Comparison of ENCODE assay signal across 25 cellular contexts in the genomic region with DNA sequence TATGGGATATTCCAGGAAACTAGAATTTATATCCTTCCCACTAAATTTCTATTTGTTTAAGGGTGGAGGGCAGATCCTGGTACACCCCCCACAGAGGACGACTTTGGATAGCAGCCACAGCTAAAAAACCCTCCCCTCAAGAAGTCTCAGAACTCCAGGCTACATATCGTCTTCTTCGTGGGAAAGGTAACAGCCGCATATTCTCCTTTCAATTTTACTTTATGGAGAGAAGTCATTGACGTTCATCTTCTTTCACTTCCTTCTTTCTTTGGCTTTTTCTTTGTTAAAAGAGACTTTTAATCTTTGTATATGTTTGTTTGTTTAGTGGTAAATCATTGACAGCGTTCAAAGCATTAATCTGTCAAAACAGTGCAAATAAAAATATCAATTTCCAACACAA. TPM values are rescaled to one million over a fixed set of nuclear protein-coding genes. Genes with fewer than 3 reads are reported as not detected.
DNase-seq lines count a peak whose midpoint lies in the region; ATAC-seq, FAIRE-seq and TF ChIP-seq lines count a peak whose summit lies in the region.
"Had no signal": no experiment of that assay in that cellular context is flagged by ENCODE, and none has a peak within 500 bp of the region (broad histone marks: within the 10 kb centered on the region; RNA-seq: fewer than 3 reads in every experiment).

No MANE protein-coding gene starts in this region.

- DNase-seq in activated CD8-positive, alpha-beta memory T cell treated with anti-CD3 and anti-CD28 coated beads, Interleukin-2, amount 10 ng/mL, durations not matched to agents 7 days and 5 days = no peak
- no peak for DNase-seq in activated CD8-positive, alpha-beta memory T cell treated with anti-CD3 and anti-CD28 coated beads, Interleukin-2, amount 50 U/mL, for 48 hours
- DNase-seq in GM19239 (ENCODE audit: insufficient read length, low spot score) (no peak), K562 (ENCODE audit: extremely low read depth in 1 of 4, low spot score in 3 of 4) (no peak), GM03348 (ENCODE audit: low spot score) (no peak), MG63 (no peak)
- no peak for DNase-seq in stimulated activated naive B cell treated with anti-CD40 and anti-IgM and Interleukin-4, amounts not matched to agents 10 μg/mL and 1 μg/mL and 100 μg/mL, for 72 hours
- no peak for DNase-seq in stimulated activated CD4-positive, alpha-beta T cell treated with anti-CD3 and anti-CD28 coated beads, Interleukin-4, amount 100 ng/mL, for 4 hours
- DNase-seq: ACHN; activated effector memory CD4-positive, alpha-beta T cell treated with Interleukin-2 at 50 U/mL for 16 hours; body of pancreas; head of caudate nucleus; NCI-H1417; NCI-H2081 treated with DMSO at 0.1 percent for 48 hours; NCI-H446; SHP77 treated with DMSO at 0.1 percent for 48 hours; T1000; trophoblast cell had no signal

- H3K27ac ChIP-seq in K562 (ENCODE audit: extremely low read depth, low read depth, low read length) = no peak overlapping the region
- H3K27ac ChIP-seq: BLaER1, body of pancreas, epithelial cell of prostate, prostate gland had no signal

- H3K4me3 ChIP-seq in K562 = no peak overlapping the region
- no peak overlapping the region for H3K4me3 ChIP-seq in MG63
- H3K4me3 ChIP-seq: BLaER1, body of pancreas, lung, prostate gland had no signal

- H3K9me3 Mint-ChIP-seq in activated CD8-positive, alpha-beta memory T cell treated with anti-CD3 and anti-CD28 coated beads, Interleukin-2, amount 10 ng/mL, durations not matched to agents 7 days and 5 days (ENCODE audit: low read depth) = no peaks in the 10 kb centered on the region
- no peaks in the 10 kb centered on the region for H3K9me3 Mint-ChIP-seq in stimulated activated naive B cell treated with anti-CD40 and anti-IgM and Interleukin-4, amounts not matched to agents 10 μg/mL and 1 μg/mL and 100 μg/mL, for 72 hours
- H3K9me3 Mint-ChIP-seq: WTC11 had no signal

- CTCF ChIA-PET in activated CD8-positive, alpha-beta memory T cell treated with anti-CD3 and anti-CD28 coated beads, Interleukin-2, amount 10 ng/mL, durations not matched to agents 7 days and 5 days (lab: Charles Lee) = interaction anchor here (1.6 kb wide), 1 partner anchor 229 kb away, joined by 6 read pairs; no protein-coding TSS in a partner anchor
- CTCF ChIA-PET in K562 (lab: Yijun Ruan, JAX; ENCODE audit: low intra/inter-chr PET ratio) = interaction anchor here (0.6 kb wide), 1 partner anchor 21 kb away, joined by 3 read pairs; no protein-coding TSS in a partner anchor

- ATAC-seq in activated CD8-positive, alpha-beta memory T cell treated with anti-CD3 and anti-CD28 coated beads, Interleukin-2, amount 10 ng/mL, durations not matched to agents 7 days and 5 days = no peak
- ATAC-seq in K562 = no peak
- ATAC-seq in stimulated activated naive B cell treated with anti-CD40 and anti-IgM and Interleukin-4, amounts not matched to agents 10 μg/mL and 1 μg/mL and 100 μg/mL, for 72 hours (replicated peaks) = peak; percentile 65
- ATAC-seq: body of pancreas, Panc1, WTC11 had no signal

- no peak overlapping the region for H3K4me2 ChIP-seq in K562 (ENCODE audit: insufficient read depth, low read length)
- H3K4me2 ChIP-seq: BLaER1 had no signal

- H3K27ac Mint-ChIP-seq in activated CD8-positive, alpha-beta memory T cell treated with anti-CD3 and anti-CD28 coated beads, Interleukin-2, amount 10 ng/mL, durations not matched to agents 7 days and 5 days = peak overlapping the region; percentile 5
- peak overlapping the region; percentile 11 for H3K27ac Mint-ChIP-seq in stimulated activated naive B cell treated with anti-CD40 and anti-IgM and Interleukin-4, amounts not matched to agents 10 μg/mL and 1 μg/mL and 100 μg/mL, for 72 hours
- H3K27ac Mint-ChIP-seq: WTC11 had no signal

- FAIRE-seq in GM19239 (lab: Jason Lieb, UNC) (peak; percentile 96), K562 (lab: Jason Lieb, UNC) (peak; percentile 15)
- FAIRE-seq: H54 had no signal

- TF ChIP-seq RAD21 in K562 (CRISPR knock-in tag; conservative IDR thresholded peaks at IDR 0.05 in 1 of 2, IDR thresholded peaks at IDR 0.05 in 1 of 2) = no peak

- POLR2A ChIA-PET in K562 (lab: Yijun Ruan, JAX) = interaction anchor here (0.8 kb wide), 1 partner anchor 237 kb away, joined by 3 read pairs; no protein-coding TSS in a partner anchor

- H3K27me3 ChIP-seq in K562 (ENCODE audit: control insufficient read depth in 2 of 2, insufficient read depth in 2 of 2, low read length in 2 of 2) (no peaks in the 10 kb centered on the region), MG63 (no peaks in the 10 kb centered on the region)
- H3K27me3 ChIP-seq: BLaER1, body of pancreas had no signal

- H2AFZ ChIP-seq in K562 (ENCODE audit: low read depth, low read length) = no peak overlapping the region

- H3K27me3 Mint-ChIP-seq in activated CD8-positive, alpha-beta memory T cell treated with anti-CD3 and anti-CD28 coated beads, Interleukin-2, amount 10 ng/mL, durations not matched to agents 7 days and 5 days = no peaks in the 10 kb centered on the region
- no peaks in the 10 kb centered on the region for H3K27me3 Mint-ChIP-seq in stimulated activated naive B cell treated with anti-CD40 and anti-IgM and Interleukin-4, amounts not matched to agents 10 μg/mL and 1 μg/mL and 100 μg/mL, for 72 hours

- intact Hi-C loops in K562 (cut with micrococcal nuclease) = loop anchor here (10.0 kb wide), 1 partner anchor 231 kb away; no protein-coding TSS in a partner anchor

- no peak for TF ChIP-seq POLR2A in K562 (conservative IDR thresholded peaks at IDR 0.05)

- H3K9me3 ChIP-seq in K562 (replicated peaks; ENCODE audit: control insufficient read depth, insufficient read depth, low read depth, low read length) (no peaks in the 10 kb centered on the region), MG63 (no peaks in the 10 kb centered on the region)
- H3K9me3 ChIP-seq: BLaER1, body of pancreas, prostate gland had no signal

- no TSS peak for BruUV-seq in K562 (replicated peaks; lab: Mats Ljungman, UMichigan)

- 73% methylated on average over 6 of the region's 6 CpGs for WGBS in K562 (ENCODE audit: insufficient coverage, low coverage, missing lambda C conversion rate)

- H3K4me1 Mint-ChIP-seq in activated CD8-positive, alpha-beta memory T cell treated with anti-CD3 and anti-CD28 coated beads, Interleukin-2, amount 10 ng/mL, durations not matched to agents 7 days and 5 days = peaks cover 8% of the 10 kb centered on the region
- peaks cover 7 to 20% of the 10 kb centered on the region in 2 donors for H3K4me1 Mint-ChIP-seq in stimulated activated naive B cell treated with anti-CD40 and anti-IgM and Interleukin-4, amounts not matched to agents 10 μg/mL and 1 μg/mL and 100 μg/mL, for 72 hours
- H3K4me1 Mint-ChIP-seq: WTC11 had no signal

- no peaks in the 10 kb centered on the region for H4K20me1 ChIP-seq in K562 (replicated peaks; ENCODE audit: control insufficient read depth, insufficient read depth, low read length)
- H4K20me1 ChIP-seq: BLaER1 had no signal

- no peak for TF ChIP-seq CTCF in K562 (IDR thresholded peaks at IDR 0.05 in 2 of 3, conservative IDR thresholded peaks at IDR 0.05 in 1 of 3; ENCODE audit: insufficient read depth in 2 of 3, low read depth in 1 of 3, low read length in 3 of 3)

- H3K79me2 ChIP-seq in K562 (ENCODE audit: control insufficient read depth, insufficient read depth, low read length) = no peaks in the 10 kb centered on the region

- H3K4me3 Mint-ChIP-seq in activated CD8-positive, alpha-beta memory T cell treated with anti-CD3 and anti-CD28 coated beads, Interleukin-2, amount 10 ng/mL, durations not matched to agents 7 days and 5 days = no peak overlapping the region
- no peak overlapping the region for H3K4me3 Mint-ChIP-seq in stimulated activated naive B cell treated with anti-CD40 and anti-IgM and Interleukin-4, amounts not matched to agents 10 μg/mL and 1 μg/mL and 100 μg/mL, for 72 hours
- H3K4me3 Mint-ChIP-seq: WTC11 had no signal

- no peaks in the 10 kb centered on the region for H3K4me1 ChIP-seq in K562 (replicated peaks in 1 of 2; ENCODE audit: control insufficient read depth in 2 of 2, insufficient read depth in 2 of 2, low read length in 2 of 2)
- H3K4me1 ChIP-seq: prostate gland had no signal

- no peak for TF ChIP-seq EP300 in K562 (IDR thresholded peaks at IDR 0.05; ENCODE audit: low read length)

- in situ Hi-C loops in K562 (cut with MboI) = no loop called here

- H3K9me1 ChIP-seq in K562 (ENCODE audit: control insufficient read depth, insufficient read depth, low read length) = no peaks in the 10 kb centered on the region

- H3K9ac ChIP-seq in K562 (ENCODE audit: insufficient read depth in 1 of 2, low read depth in 2 of 2, low read length in 2 of 2) = no peak overlapping the region
- H3K9ac ChIP-seq: BLaER1 had no signal

- H3K36me3 ChIP-seq in K562 (ENCODE audit: control insufficient read depth, insufficient read depth, low read length) (peaks cover 35% of the 10 kb centered on the region), MG63 (peaks cover 20% of the 10 kb centered on the region)
- H3K36me3 ChIP-seq: prostate gland had no signal

- H3K36me3 Mint-ChIP-seq in activated CD8-positive, alpha-beta memory T cell treated with anti-CD3 and anti-CD28 coated beads, Interleukin-2, amount 10 ng/mL, durations not matched to agents 7 days and 5 days = peaks cover 21% of the 10 kb centered on the region
- peaks cover 40 to 42% of the 10 kb centered on the region in 2 donors for H3K36me3 Mint-ChIP-seq in stimulated activated naive B cell treated with anti-CD40 and anti-IgM and Interleukin-4, amounts not matched to agents 10 μg/mL and 1 μg/mL and 100 μg/mL, for 72 hours

RNA-seq across cellular contexts. Expression of gene TRIP4, which starts 36.3 kb away (rescaled TPM):
- 10 to 100 TPM; 19.5 to 19.8 TPM for total RNA-seq in activated CD8-positive, alpha-beta memory T cell treated with anti-CD3 and anti-CD28 coated beads, Interleukin-2, amount 10 ng/mL, durations not matched to agents 7 days and 5 days
- 25.3 and 52.1 TPM in 2 replicates for total RNA-seq in K562 (2011; cell fraction: chromatin; rRNA removed; ENCODE audit: low replicate concordance)
- 19.0 and 22.0 TPM in 2 replicates for total RNA-seq in K562 (2011; cell fraction: nucleolus; rRNA removed)
- total RNA-seq in K562 (2011; cell fraction: nucleoplasm; rRNA removed) = 20.2 and 24.0 TPM in 2 replicates
- total RNA-seq in K562 (2014; rRNA removed) (6.6 and 7.6 TPM in 2 replicates), K562 (2014; rRNA removed; fragmentation: Illumina TruSeq; extraction: Trizol) (10.9 and 14.9 TPM in 2 replicates), K562 (2015; rRNA removed; fragmentation: Illumina TruSeq; extraction: Trizol) (10.4 and 12.4 TPM in 2 replicates), K562 (2021) (15.5 and 17.4 TPM in 2 replicates)
- polyA plus RNA-seq in K562 (2011; rRNA removed) (17.4 and 21.9 TPM in 2 replicates), K562 (2014; fragmentation: Illumina TruSeq; extraction: Trizol) (22.1 and 23.3 TPM in 2 replicates), K562 (2014; fragmentation: Nextera tagmentation; extraction: Ambion mirVana) (10 to 100 TPM; 11.7 to 16.7 TPM), K562 (2014; rRNA removed) (17.2 and 20.1 TPM in 2 replicates)
- 5.6 and 8.2 TPM in 2 replicates for polyA plus RNA-seq in K562 (2011; cell fraction: cytosol; rRNA removed)
- 9.7 and 14.3 TPM in 2 replicates for polyA plus RNA-seq in K562 (2011; cell fraction: nucleus; rRNA removed)
- polyA plus RNA-seq in K562 (2012) = 17.4 and 19.5 TPM in 2 replicates
- polyA minus RNA-seq in K562 (2011; rRNA and poly(A)+ RNA removed) = 19.0 and 21.1 TPM in 2 replicates
- 5.6 and 7.3 TPM in 2 replicates for polyA minus RNA-seq in K562 (2011; cell fraction: cytosol; rRNA and poly(A)+ RNA removed)
- polyA minus RNA-seq in K562 (2011; cell fraction: nucleus; rRNA and poly(A)+ RNA removed) = 9.2 and 17.7 TPM in 2 replicates
- total RNA-seq in MG63 (2014; rRNA removed; shearing (Covaris generic); ENCODE audit: low replicate concordance) = 17.9 and 62.3 TPM in 2 replicates

RNA-seq across cellular contexts. Expression of gene ZNF609, which starts 36.4 kb away (rescaled TPM):
- total RNA-seq in activated CD8-positive, alpha-beta memory T cell treated with anti-CD3 and anti-CD28 coated beads, Interleukin-2, amount 10 ng/mL, durations not matched to agents 7 days and 5 days = 10 to 100 TPM; 36.8 to 47.5 TPM
- total RNA-seq in K562 (2011; cell fraction: chromatin; rRNA removed; ENCODE audit: low replicate concordance) = 86.9 and 163 TPM in 2 replicates
- total RNA-seq in K562 (2011; cell fraction: nucleolus; rRNA removed) = 41.4 and 47.1 TPM in 2 replicates
- 93.0 and 141 TPM in 2 replicates for total RNA-seq in K562 (2011; cell fraction: nucleoplasm; rRNA removed)
- total RNA-seq in K562 (2014; rRNA removed) (17.1 and 18.2 TPM in 2 replicates), K562 (2014; rRNA removed; fragmentation: Illumina TruSeq; extraction: Trizol) (21.9 and 23.5 TPM in 2 replicates), K562 (2015; rRNA removed; fragmentation: Illumina TruSeq; extraction: Trizol) (17.8 and 19.6 TPM in 2 replicates), K562 (2021) (38.4 and 38.7 TPM in 2 replicates)
- polyA plus RNA-seq in K562 (2011; rRNA removed) (21.3 TPM in 2 replicates), K562 (2014; fragmentation: Illumina TruSeq; extraction: Trizol) (29.2 and 34.2 TPM in 2 replicates), K562 (2014; fragmentation: Nextera tagmentation; extraction: Ambion mirVana) (1 to 10 TPM; 3.0 to 7.6 TPM), K562 (2014; rRNA removed) (15.2 and 16.0 TPM in 2 replicates)
- 11.0 and 11.1 TPM in 2 replicates for polyA plus RNA-seq in K562 (2011; cell fraction: cytosol; rRNA removed)
- 29.8 and 33.7 TPM in 2 replicates for polyA plus RNA-seq in K562 (2011; cell fraction: nucleus; rRNA removed)
- polyA plus RNA-seq in K562 (2012) = 18.5 and 21.6 TPM in 2 replicates
- polyA minus RNA-seq in K562 (2011; rRNA and poly(A)+ RNA removed) = 72.3 and 75.6 TPM in 2 replicates
- 20.1 and 34.1 TPM in 2 replicates for polyA minus RNA-seq in K562 (2011; cell fraction: cytosol; rRNA and poly(A)+ RNA removed)
- 12.9 and 19.5 TPM in 2 replicates for polyA minus RNA-seq in K562 (2011; cell fraction: nucleus; rRNA and poly(A)+ RNA removed)
- total RNA-seq in MG63 (2014; rRNA removed; shearing (Covaris generic); ENCODE audit: low replicate concordance) = 6.2 and 7.1 TPM in 2 replicates

RNA-seq across cellular contexts. Expression of gene PCLAF, which starts 42.7 kb away (rescaled TPM):
- total RNA-seq in activated CD8-positive, alpha-beta memory T cell treated with anti-CD3 and anti-CD28 coated beads, Interleukin-2, amount 10 ng/mL, durations not matched to agents 7 days and 5 days = 100 to 1,000 TPM; 138 to 139 TPM
- total RNA-seq in K562 (2011; cell fraction: chromatin; rRNA removed; ENCODE audit: low replicate concordance) = 103 and 143 TPM in 2 replicates
- total RNA-seq in K562 (2011; cell fraction: nucleolus; rRNA removed) = 66.6 and 68.9 TPM in 2 replicates
- 73.7 and 109 TPM in 2 replicates for total RNA-seq in K562 (2011; cell fraction: nucleoplasm; rRNA removed)
- total RNA-seq in K562 (2014; rRNA removed) (112 and 135 TPM in 2 replicates), K562 (2014; rRNA removed; fragmentation: Illumina TruSeq; extraction: Trizol) (305 and 406 TPM in 2 replicates), K562 (2015; rRNA removed; fragmentation: Illumina TruSeq; extraction: Trizol) (111 and 113 TPM in 2 replicates), K562 (2021) (132 and 161 TPM in 2 replicates)
- polyA plus RNA-seq in K562 (2011; rRNA removed) (331 and 560 TPM in 2 replicates), K562 (2014; fragmentation: Illumina TruSeq; extraction: Trizol) (427 and 492 TPM in 2 replicates), K562 (2014; fragmentation: Nextera tagmentation; extraction: Ambion mirVana) (100 to 1,000 TPM; 715 to 881 TPM), K562 (2014; rRNA removed) (360 and 565 TPM in 2 replicates)
- polyA plus RNA-seq in K562 (2011; cell fraction: cytosol; rRNA removed) = 75.7 and 121 TPM in 2 replicates
- 192 and 207 TPM in 2 replicates for polyA plus RNA-seq in K562 (2011; cell fraction: nucleus; rRNA removed)
- 196 and 232 TPM in 2 replicates for polyA plus RNA-seq in K562 (2012)
- 191 and 212 TPM in 2 replicates for polyA minus RNA-seq in K562 (2011; rRNA and poly(A)+ RNA removed)
- 29.5 and 33.0 TPM in 2 replicates for polyA minus RNA-seq in K562 (2011; cell fraction: cytosol; rRNA and poly(A)+ RNA removed)
- polyA minus RNA-seq in K562 (2011; cell fraction: nucleus; rRNA and poly(A)+ RNA removed) = 17.4 and 19.5 TPM in 2 replicates
- 201 and 243 TPM in 2 replicates for total RNA-seq in MG63 (2014; rRNA removed; shearing (Covaris generic); ENCODE audit: low replicate concordance)

Comparison
In these comparisons a context has a peak if more than half of its experiments do, and no peak if none do; other contexts are left out.
1. ATAC-seq: peak in stimulated activated naive B cell treated with anti-CD40 and anti-IgM and Interleukin-4, amounts not matched to agents 10 μg/mL and 1 μg/mL and 100 μg/mL, for 72 hours (2 of 2); none in activated CD8-positive, alpha-beta memory T cell treated with anti-CD3 and anti-CD28 coated beads, Interleukin-2, amount 10 ng/mL, durations not matched to agents 7 days and 5 days (single experiment) and K562 (single experiment).